In genomic region chr6:130202782-130203181, GRCh38 we compare ENCODE assay signal across 12 cellular contexts. TPM values are rescaled to one million over a fixed set of nuclear protein-coding genes. Genes with fewer than 3 reads are reported as not detected.
DNase-seq lines count a peak whose midpoint lies in the region; ATAC-seq and TF ChIP-seq lines count a peak whose summit lies in the region.
"Had no signal": no experiment of that assay in that cellular context is flagged by ENCODE, and none has a peak within 500 bp of the region (broad histone marks: within the 10 kb centered on the region; RNA-seq: fewer than 3 reads in every experiment).

No MANE protein-coding gene starts in this region.

- H3K27me3 ChIP-seq in CD8-positive, alpha-beta memory T cell (ENCODE audit: insufficient read depth, low read length, poor library complexity, severe bottlenecking) = no peaks in the 10 kb centered on the region
- H3K27me3 ChIP-seq in WERI-Rb-1 (ENCODE audit: insufficient read depth, low read depth, severe bottlenecking) = no peaks in the 10 kb centered on the region
- H3K27me3 ChIP-seq: esophagus squamous epithelium had no signal

- no peak overlapping the region for H3K27ac ChIP-seq in CD8-positive, alpha-beta memory T cell (ENCODE audit: low read depth, low read length)
- no peak overlapping the region for H3K27ac ChIP-seq in WERI-Rb-1
- H3K27ac ChIP-seq: esophagus squamous epithelium, lower lobe of right lung had no signal

- peaks cover 77% of the 10 kb centered on the region for H3K4me1 ChIP-seq in CD8-positive, alpha-beta memory T cell (ENCODE audit: insufficient read depth, low read length)
- H3K4me1 ChIP-seq: esophagus squamous epithelium, lower lobe of right lung had no signal

- peaks cover 35% of the 10 kb centered on the region for H3K36me3 ChIP-seq in CD8-positive, alpha-beta memory T cell (ENCODE audit: insufficient read depth, low read length)
- no peaks in the 10 kb centered on the region for H3K36me3 ChIP-seq in WERI-Rb-1
- H3K36me3 ChIP-seq: esophagus squamous epithelium, lower lobe of right lung had no signal

- H3K9me3 ChIP-seq in CD8-positive, alpha-beta memory T cell (ENCODE audit: low read length) = no peaks in the 10 kb centered on the region
- H3K9me3 ChIP-seq in WERI-Rb-1 (ENCODE audit: severe bottlenecking) = no peaks in the 10 kb centered on the region
- H3K9me3 ChIP-seq: esophagus squamous epithelium, lower lobe of right lung had no signal

- CTCF ChIA-PET in CD8-positive, alpha-beta memory T cell (lab: Charles Lee) = interaction anchor here (1.2 kb wide), 2 partner anchors 13 to 581 kb away, joined by 3 to 7 read pairs; no protein-coding TSS in a partner anchor

- peaks cover 38 to 88% (median 38%) of the 10 kb centered on the region in 3 donors for H3K36me3 Mint-ChIP-seq in CD8-positive, alpha-beta memory T cell

- POLR2A ChIA-PET in CD8-positive, alpha-beta memory T cell (lab: Charles Lee) = interaction anchor here (1.0 to 1.2 kb wide), 2 partner anchors 12 to 64 kb away, joined by 3 to 6 read pairs; no protein-coding TSS in a partner anchor

- H3K4me1 Mint-ChIP-seq in CD8-positive, alpha-beta memory T cell = peaks cover 87 to 95% (median 94%) of the 10 kb centered on the region in 3 donors

- peak overlapping the region; percentile 67 to 99 (median 91) for H3K27ac Mint-ChIP-seq in CD8-positive, alpha-beta memory T cell

- TF ChIP-seq CTCF in WERI-Rb-1 (IDR thresholded peaks at IDR 0.05; ENCODE audit: low read depth, low read length) = no peak

- DNase-seq in CD8-positive, alpha-beta memory T cell = peak in 1 of 5 donors; percentile 36
- DNase-seq in cerebellar cortex (ENCODE audit: low spot score) (peak; percentile 11), T-helper 9 cell (no peak), iPS-NIHi11 (ENCODE audit: low spot score) (no peak), DMS79 treated with DMSO at 0.1 percent for 48 hours (lab: John Stamatoyannopoulos, UW) (no peak), WERI-Rb-1 (no peak)
- DNase-seq: esophagus squamous epithelium, lower lobe of right lung, NCI-H524, T1000 had no signal

- H3K4me3 ChIP-seq in CD8-positive, alpha-beta memory T cell (ENCODE audit: low read length) = no peak overlapping the region
- H3K4me3 ChIP-seq in WERI-Rb-1 (ENCODE audit: low read depth, low read length) = no peak overlapping the region
- H3K4me3 ChIP-seq: esophagus squamous epithelium, lower lobe of right lung had no signal

- no peaks in the 10 kb centered on the region for H3K9me3 Mint-ChIP-seq in CD8-positive, alpha-beta memory T cell

- H3K27me3 Mint-ChIP-seq in CD8-positive, alpha-beta memory T cell = no peaks in the 10 kb centered on the region

- H3K4me3 Mint-ChIP-seq in CD8-positive, alpha-beta memory T cell = peak overlapping the region; percentile 15 to 85 (median 66)

- ATAC-seq in GM19455 (IDR thresholded peaks at IDR 0.05; ENCODE audit: unreplicated experiment) (peak; percentile 76), HG03095 (IDR thresholded peaks at IDR 0.05; ENCODE audit: unreplicated experiment) (peak; percentile 82)
- ATAC-seq: lower lobe of right lung had no signal

RNA-seq across cellular contexts. Expression of gene SAMD3, which starts 20.0 kb away (rescaled TPM):
- 10 to 100 TPM; 12.5 to 14.5 TPM for total RNA-seq in CD8-positive, alpha-beta memory T cell
- 220 TPM for polyA plus RNA-seq in CD8-positive, alpha-beta memory T cell
